In genomic region chr11:72181553-72181958, GRCh38 we compare ENCODE assay signal across 1 cellular context.
TF ChIP-seq lines count a peak whose summit lies in the region.

No MANE protein-coding gene starts in this region.

TF ChIP-seq in K562, 482 proteins besides CTCF, POLR2A, EP300 and RAD21:
- 0 out of 2 replicates have a peak, but pooled peaks have one; percentile 14 for TF ChIP-seq SMC3 (conservative IDR thresholded peaks at IDR 0.05; ENCODE audit: insufficient read depth, low read depth, low read length)
TF ChIP-seq in K562: peak in this region for 1; not testable (repeated sequence) for 481.
